Comparison of ENCODE assay signal across 10 cellular contexts in genomic region chr17:37299257-37299985, GRCh38.
DNase-seq lines count a peak whose midpoint lies in the region; ATAC-seq, FAIRE-seq and TF ChIP-seq lines count a peak whose summit lies in the region.
"Had no signal": no experiment of that assay in that cellular context is flagged by ENCODE, and none has a peak within 500 bp of the region (broad histone marks: within the 10 kb centered on the region; RNA-seq: fewer than 3 reads in every experiment).

No MANE protein-coding gene starts in this region.

- H4K20me1 ChIP-seq in HepG2 (ENCODE audit: insufficient read depth, low read length) = no peaks in the 10 kb centered on the region

- no peaks in the 10 kb centered on the region for H3K9me3 ChIP-seq in HepG2 (ENCODE audit: low read length)
- H3K9me3 ChIP-seq in right lobe of liver = no peaks in the 10 kb centered on the region
- H3K9me3 ChIP-seq in upper lobe of left lung = no peaks in the 10 kb centered on the region
- no peaks in the 10 kb centered on the region for H3K9me3 ChIP-seq in CD8-positive, alpha-beta memory T cell (ENCODE audit: low read length)
- H3K9me3 ChIP-seq: BLaER1 treated with 17β-estradiol and CSF1 and Interleukin-3, amounts not matched to agents 10 nM and 100 nM had no signal

- H4K8ac ChIP-seq in mesendoderm (ENCODE audit: low read depth, low read length) = no peak overlapping the region

- no peak overlapping the region for H3K4ac ChIP-seq in mesendoderm (ENCODE audit: low read depth, low read length)

- no peaks in the 10 kb centered on the region for H3K9me3 Mint-ChIP-seq in naive thymus-derived CD8-positive, alpha-beta T cell
- H3K9me3 Mint-ChIP-seq in CD8-positive, alpha-beta memory T cell = no peaks in the 10 kb centered on the region
- H3K9me3 Mint-ChIP-seq: IgD-negative memory B cell had no signal

- intact Hi-C loops in HepG2 (cut with micrococcal nuclease; ENCODE audit: unreplicated experiment) = no loop called here
- intact Hi-C loops in right lobe of liver (cut with DNase I) = no loop called here

- H3K23ac ChIP-seq in mesendoderm (ENCODE audit: low read length) = no peak overlapping the region

- H3K4me1 Mint-ChIP-seq in naive thymus-derived CD8-positive, alpha-beta T cell = peaks cover 0 to 6% (median 2%) of the 10 kb centered on the region in 4 donors
- no peaks in the 10 kb centered on the region for H3K4me1 Mint-ChIP-seq in CD8-positive, alpha-beta memory T cell

- no peak overlapping the region for H3K4me3 Mint-ChIP-seq in naive thymus-derived CD8-positive, alpha-beta T cell
- H3K4me3 Mint-ChIP-seq in CD8-positive, alpha-beta memory T cell = no peak overlapping the region
- H3K4me3 Mint-ChIP-seq: IgD-negative memory B cell had no signal

- no peak overlapping the region for H3K4me3 ChIP-seq in HepG2 (replicated peaks in 1 of 3; ENCODE audit: insufficient read depth in 1 of 3, low read depth in 2 of 3, low read length in 3 of 3)
- no peak overlapping the region for H3K4me3 ChIP-seq in right lobe of liver
- H3K4me3 ChIP-seq in mesendoderm (ENCODE audit: low read length) = no peak overlapping the region
- no peak overlapping the region for H3K4me3 ChIP-seq in upper lobe of left lung
- H3K4me3 ChIP-seq in CD8-positive, alpha-beta memory T cell (ENCODE audit: low read length) = no peak overlapping the region
- H3K4me3 ChIP-seq: BLaER1 treated with 17β-estradiol and CSF1 and Interleukin-3, amounts not matched to agents 10 nM and 100 nM had no signal

- H3K4me1 ChIP-seq in HepG2 (ENCODE audit: insufficient read depth, low read length) (peaks cover 31% of the 10 kb centered on the region), right lobe of liver (peaks cover 0 to 10% (median 0%) of the 10 kb centered on the region in 4 donors), mesendoderm (ENCODE audit: control insufficient read depth, low read depth, low read length) (peaks cover 9% of the 10 kb centered on the region), upper lobe of left lung (peaks cover 18 to 28% (median 20%) of the 10 kb centered on the region in 4 donors)
- no peaks in the 10 kb centered on the region for H3K4me1 ChIP-seq in CD8-positive, alpha-beta memory T cell (ENCODE audit: insufficient read depth, low read length)

- DNase-seq in HepG2 (ENCODE audit: low spot score) (no peak), right lobe of liver (no peak), mesendoderm (peak; percentile 42), upper lobe of left lung (no peak)
- no peak for DNase-seq in naive thymus-derived CD8-positive, alpha-beta T cell
- DNase-seq in CD8-positive, alpha-beta memory T cell = no peak

- TF ChIP-seq CTCF in HepG2 (CRISPR knock-in tag; IDR thresholded peaks at IDR 0.05) = no peak
- TF ChIP-seq CTCF in right lobe of liver (IDR thresholded peaks at IDR 0.05) = no peak
- no peak for TF ChIP-seq CTCF in upper lobe of left lung (IDR thresholded peaks at IDR 0.05)

- H3K79me2 ChIP-seq in HepG2 (ENCODE audit: insufficient read depth, low read length) (peaks cover 33% of the 10 kb centered on the region), mesendoderm (ENCODE audit: control insufficient read depth, insufficient read depth, low read length) (peaks cover 14% of the 10 kb centered on the region)

- FAIRE-seq in HepG2 (lab: Jason Lieb, UNC) = no peak

- ATAC-seq in HepG2 (no peak), right lobe of liver (no peak), upper lobe of left lung (ENCODE audit: low FRiP score in 2 of 2) (no peak), HG03460 (IDR thresholded peaks at IDR 0.05; ENCODE audit: unreplicated experiment) (no peak)
- no peak for ATAC-seq in naive thymus-derived CD8-positive, alpha-beta T cell

- peaks cover 0 to 16% (median 13%) of the 10 kb centered on the region in 3 donors for H3K36me3 Mint-ChIP-seq in naive thymus-derived CD8-positive, alpha-beta T cell
- peaks cover 0 to 4% (median 3%) of the 10 kb centered on the region in 3 donors for H3K36me3 Mint-ChIP-seq in CD8-positive, alpha-beta memory T cell

- no peak for TF ChIP-seq POLR2A in HepG2 (IDR thresholded peaks at IDR 0.05; ENCODE audit: insufficient read depth in 1 of 2, low read depth in 2 of 2, low read length in 2 of 2)
- no peak for TF ChIP-seq POLR2A in right lobe of liver (IDR thresholded peaks at IDR 0.05)
- no peak for TF ChIP-seq POLR2A in upper lobe of left lung (IDR thresholded peaks at IDR 0.05)

- CTCF ChIA-PET in HepG2 (lab: Yijun Ruan, JAX; ENCODE audit: low intra/inter-chr PET ratio, low total read pairs) = no interaction called here
- CTCF ChIA-PET in CD8-positive, alpha-beta memory T cell (lab: Charles Lee) = interaction anchor here (1.6 kb wide), 1 partner anchor 10 kb away, joined by 4 read pairs; no protein-coding TSS in a partner anchor

- POLR2A ChIA-PET in HepG2 (lab: Yijun Ruan, JAX) = interaction anchor here (1.5 kb wide), 1 partner anchor 59 kb away, joined by 4 read pairs; no protein-coding TSS in a partner anchor
- POLR2A ChIA-PET in naive thymus-derived CD8-positive, alpha-beta T cell (lab: Charles Lee) = no interaction called here
- POLR2A ChIA-PET in CD8-positive, alpha-beta memory T cell (lab: Charles Lee) = no interaction called here

- no peak overlapping the region for H2BK5ac ChIP-seq in mesendoderm (ENCODE audit: low read length)

- H3K18ac ChIP-seq in mesendoderm (ENCODE audit: low read length) = no peak overlapping the region

- TF ChIP-seq EP300 in HepG2 (IDR thresholded peaks at IDR 0.05; ENCODE audit: low read depth in 2 of 2, low read length in 2 of 2) = no peak
- no peak for TF ChIP-seq EP300 in HepG2 (CRISPR knock-in tag; IDR thresholded peaks at IDR 0.05; ENCODE audit: borderline replicate concordance)
- no peak for TF ChIP-seq EP300 in upper lobe of left lung (IDR thresholded peaks at IDR 0.05)

- BruUV-seq in HepG2 (replicated peaks; lab: Mats Ljungman, UMichigan) = no TSS peak

- no peak overlapping the region for H2BK120ac ChIP-seq in mesendoderm (ENCODE audit: low read depth, low read length)

- H2AFZ ChIP-seq in HepG2 (ENCODE audit: low read length) = no peak overlapping the region

- peaks cover 9% of the 10 kb centered on the region for H3K79me1 ChIP-seq in mesendoderm (ENCODE audit: low read length)

- H3K9ac ChIP-seq in HepG2 (ENCODE audit: insufficient read depth, low read depth, low read length) (no peak overlapping the region; the same call in 1 of the 2 replicates), mesendoderm (ENCODE audit: low read length) (peak overlapping the region; percentile 33)

- H3K4me2 ChIP-seq in HepG2 (ENCODE audit: low read depth, low read length) (no peak overlapping the region), mesendoderm (ENCODE audit: low read length) (no peak overlapping the region)

- H2AK5ac ChIP-seq in mesendoderm (ENCODE audit: low read length) = no peak overlapping the region

- H3K27ac ChIP-seq in HepG2 (ENCODE audit: extremely low read length, insufficient read depth, low read length) (peak overlapping the region; percentile 43), right lobe of liver (no peak overlapping the region), cingulate gyrus (ENCODE audit: low read depth, low read length) (peak overlapping the region; percentile 41), mesendoderm (ENCODE audit: low read depth, low read length) (peak overlapping the region; percentile 20), upper lobe of left lung (peak overlapping the region in 2 of 4 donors; percentile 17 to 31)
- H3K27ac ChIP-seq in CD8-positive, alpha-beta memory T cell (ENCODE audit: low read depth, low read length) = no peak overlapping the region

- no peak overlapping the region for H2BK15ac ChIP-seq in mesendoderm (replicated peaks; ENCODE audit: low read depth)

- WGBS in HepG2 (ENCODE audit: low lambda C conversion rate) = 88% methylated on average over 7 of the region's 7 CpGs
- WGBS in right lobe of liver (ENCODE audit: insufficient coverage, low coverage, low lambda C conversion rate, missing lambda C conversion rate) = 73% methylated on average over 7 of the region's 7 CpGs
- no CpG with 5 or more reads among the region's 7 CpGs for WGBS in mesendoderm (ENCODE audit: extremely low coverage, insufficient coverage, low lambda C conversion rate)
- WGBS in upper lobe of left lung, 2 donors = 44 to 51% methylated on average over 7 of the region's 7 CpGs

- H3K56ac ChIP-seq in mesendoderm (ENCODE audit: low read length) = peak overlapping the region; percentile 58

- H3K27me3 ChIP-seq in HepG2 (ENCODE audit: control insufficient read depth in 1 of 2, insufficient read depth in 2 of 2, low read length in 2 of 2) (no peaks in the 10 kb centered on the region), right lobe of liver (no peaks in the 10 kb centered on the region), mesendoderm (ENCODE audit: insufficient read depth, low read length, poor library complexity) (no peaks in the 10 kb centered on the region), upper lobe of left lung (no peaks in the 10 kb centered on the region)
- H3K27me3 ChIP-seq in CD8-positive, alpha-beta memory T cell (ENCODE audit: insufficient read depth, low read length, poor library complexity, severe bottlenecking) = no peaks in the 10 kb centered on the region
- H3K27me3 ChIP-seq: BLaER1 treated with 17β-estradiol and CSF1 and Interleukin-3, amounts not matched to agents 10 nM and 100 nM had no signal

- no peak overlapping the region for H4K5ac ChIP-seq in mesendoderm (ENCODE audit: low read length)

- in situ Hi-C loops in HepG2 (cut with HindIII; ENCODE audit: extremely low pct_ligation_motif_present, low pct_unique_long_range_greater_than_20kb) = no loop called here

- no peak overlapping the region for H3K27ac Mint-ChIP-seq in naive thymus-derived CD8-positive, alpha-beta T cell
- H3K27ac Mint-ChIP-seq in CD8-positive, alpha-beta memory T cell = peak overlapping the region in 2 of 8 donors; percentile 48 to 74
- H3K27ac Mint-ChIP-seq: IgD-negative memory B cell had no signal

- H3K36me3 ChIP-seq in HepG2 (replicated peaks in 1 of 2; ENCODE audit: control insufficient read depth in 1 of 2, insufficient read depth in 2 of 2, low read length in 2 of 2) = peaks cover 3 to 14% of the 10 kb centered on the region in 2 experiments; a peak in 3 of 5 replicates
- H3K36me3 ChIP-seq in right lobe of liver = peaks cover 0 to 4% (median 0%) of the 10 kb centered on the region in 4 donors
- H3K36me3 ChIP-seq in mesendoderm (ENCODE audit: control insufficient read depth, insufficient read depth, low read length) = no peaks in the 10 kb centered on the region
- H3K36me3 ChIP-seq in upper lobe of left lung = peaks cover 0 to 1% (median 0%) of the 10 kb centered on the region in 4 donors
- no peaks in the 10 kb centered on the region for H3K36me3 ChIP-seq in CD8-positive, alpha-beta memory T cell (ENCODE audit: insufficient read depth, low read length)

- no peaks in the 10 kb centered on the region for H3K27me3 Mint-ChIP-seq in naive thymus-derived CD8-positive, alpha-beta T cell
- H3K27me3 Mint-ChIP-seq in CD8-positive, alpha-beta memory T cell = no peaks in the 10 kb centered on the region
- H3K27me3 Mint-ChIP-seq: IgD-negative memory B cell had no signal

- TF ChIP-seq RAD21 in HepG2 (CRISPR knock-in tag; IDR thresholded peaks at IDR 0.05) = no peak

TF ChIP-seq in HepG2, 621 proteins besides CTCF, POLR2A, EP300 and RAD21:
- no peak for TF ChIP-seq TCF7 (IDR thresholded peaks at IDR 0.05; ENCODE audit: low read depth)
- no peak for TF ChIP-seq ZSCAN21 (CRISPR knock-in tag; IDR thresholded peaks at IDR 0.05; ENCODE audit: borderline replicate concordance)

Comparison
In these comparisons a context has a peak if more than half of its experiments do, and no peak if none do; other contexts are left out.
1. H3K27ac ChIP-seq: peak in HepG2 (single experiment), cingulate gyrus (single experiment) and mesendoderm (single experiment); none in right lobe of liver (0 of 3) and CD8-positive, alpha-beta memory T cell (single experiment).